Comparison of ENCODE assay signal across 26 cellular contexts in the genomic region with DNA sequence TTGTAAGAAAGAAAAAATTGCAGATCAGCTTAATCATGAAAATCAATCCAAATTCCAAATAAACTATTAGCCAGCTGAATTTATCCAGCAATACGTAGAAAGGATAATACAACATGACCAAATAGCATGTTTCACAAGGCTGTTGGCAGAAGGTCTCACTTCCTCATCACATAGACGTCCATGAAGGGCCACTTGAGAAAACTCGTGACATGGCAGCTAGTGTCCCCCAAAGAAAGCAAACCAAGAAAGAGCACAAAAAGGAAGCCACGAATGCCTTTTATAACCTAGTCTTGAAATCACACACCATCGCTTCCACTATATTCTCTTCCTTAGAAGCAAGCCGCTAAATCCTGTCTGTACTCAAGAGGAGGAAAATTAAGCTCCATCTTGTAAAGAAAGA.
DNase-seq lines count a peak whose midpoint lies in the region; ATAC-seq, FAIRE-seq and TF ChIP-seq lines count a peak whose summit lies in the region.
"Had no signal": no experiment of that assay in that cellular context is flagged by ENCODE, and none has a peak within 500 bp of the region (broad histone marks: within the 10 kb centered on the region; RNA-seq: fewer than 3 reads in every experiment).

No MANE protein-coding gene starts in this region.

- H3K27me3 ChIP-seq in K562 (ENCODE audit: control insufficient read depth in 2 of 2, insufficient read depth in 2 of 2, low read length in 2 of 2) (no peaks in the 10 kb centered on the region), thyroid gland (no peaks in the 10 kb centered on the region), Caco-2 (replicated peaks; ENCODE audit: control insufficient read depth, insufficient read depth, low read length) (no peaks in the 10 kb centered on the region), Karpas-422 (ENCODE audit: low read length) (no peaks in the 10 kb centered on the region)
- H3K27me3 ChIP-seq: adrenal gland; BLaER1 treated with 17β-estradiol and CSF1 and Interleukin-3, amounts not matched to agents 10 nM and 100 nM; vagina had no signal

- H3K9ac ChIP-seq in K562 (ENCODE audit: insufficient read depth in 1 of 2, low read depth in 2 of 2, low read length in 2 of 2) (no peak overlapping the region), Karpas-422 (ENCODE audit: low read length) (no peak overlapping the region)
- H3K9ac ChIP-seq: BLaER1 treated with 17β-estradiol and CSF1 and Interleukin-3, amounts not matched to agents 10 nM and 100 nM had no signal

- no peak overlapping the region for H3K4me2 ChIP-seq in K562 (ENCODE audit: insufficient read depth, low read length)
- no peak overlapping the region for H3K4me2 ChIP-seq in Karpas-422 (ENCODE audit: low read depth, low read length, poor library complexity, severe bottlenecking)
- H3K4me2 ChIP-seq: BLaER1 treated with 17β-estradiol and CSF1 and Interleukin-3, amounts not matched to agents 10 nM and 100 nM had no signal

- no peak overlapping the region for H2AFZ ChIP-seq in K562 (ENCODE audit: low read depth, low read length)
- no peak overlapping the region for H2AFZ ChIP-seq in Karpas-422 (ENCODE audit: low read length)

- ATAC-seq in K562 = no peak
- ATAC-seq: activated CD8-positive, alpha-beta T cell treated with anti-CD3 and anti-CD28 coated beads for 36 hours; Right ventricle myocardium inferior had no signal

- no peak for TF ChIP-seq RAD21 in K562 (CRISPR knock-in tag; conservative IDR thresholded peaks at IDR 0.05 in 1 of 2, IDR thresholded peaks at IDR 0.05 in 1 of 2)

- H3K4me3 ChIP-seq in K562 = no peak overlapping the region
- no peak overlapping the region for H3K4me3 ChIP-seq in thyroid gland (replicated peaks in 1 of 3)
- H3K4me3 ChIP-seq in Caco-2 (ENCODE audit: low read depth, low read length) = no peak overlapping the region
- no peak overlapping the region for H3K4me3 ChIP-seq in Karpas-422 (ENCODE audit: low read length)
- H3K4me3 ChIP-seq: adrenal gland; BLaER1 treated with 17β-estradiol and CSF1 and Interleukin-3, amounts not matched to agents 10 nM and 100 nM; thoracic aorta; vagina had no signal

- BruUV-seq in K562 (replicated peaks; lab: Mats Ljungman, UMichigan) = no TSS peak
- BruUV-seq in Caco-2 (replicated peaks; lab: Mats Ljungman, UMichigan) = no TSS peak

- TF ChIP-seq CTCF in K562 (IDR thresholded peaks at IDR 0.05 in 2 of 3, conservative IDR thresholded peaks at IDR 0.05 in 1 of 3; ENCODE audit: insufficient read depth in 2 of 3, low read depth in 1 of 3, low read length in 3 of 3) (no peak), thyroid gland (IDR thresholded peaks at IDR 0.05) (no peak), Caco-2 (IDR thresholded peaks at IDR 0.05; ENCODE audit: insufficient read depth in 1 of 2, low read depth in 1 of 2, low read length in 1 of 2, severe bottlenecking in 1 of 2, unreplicated experiment in 1 of 2) (no peak)

- H3K4me1 Mint-ChIP-seq in activated CD4-positive, alpha-beta T cell treated with anti-CD3 and anti-CD28 coated beads, Interleukin-2, amount 10 ng/mL, durations not matched to agents 7 days and 5 days = no peaks in the 10 kb centered on the region
- no peaks in the 10 kb centered on the region for H3K4me1 Mint-ChIP-seq in Caco-2 (ENCODE audit: low read depth, unreplicated experiment)
- H3K4me1 Mint-ChIP-seq: activated naive CD4-positive, alpha-beta T cell treated with anti-CD3 and anti-CD28 coated beads, Interleukin-2, amount 10 ng/mL, durations not matched to agents 7 days and 5 days had no signal

- 2% methylated on average over 6 of the region's 6 CpGs for WGBS in K562 (ENCODE audit: insufficient coverage, low coverage, missing lambda C conversion rate)
- WGBS in thyroid gland, 2 donors = 50 to 53% methylated on average over 6 of the region's 6 CpGs

- no peaks in the 10 kb centered on the region for H3K9me3 ChIP-seq in K562 (replicated peaks; ENCODE audit: control insufficient read depth, insufficient read depth, low read depth, low read length)
- H3K9me3 ChIP-seq in thyroid gland = no peaks in the 10 kb centered on the region
- H3K9me3 ChIP-seq in Caco-2 = no peaks in the 10 kb centered on the region; the same call in 1 of the 2 replicates
- no peaks in the 10 kb centered on the region for H3K9me3 ChIP-seq in Karpas-422 (ENCODE audit: low read length)
- H3K9me3 ChIP-seq: adrenal gland, thoracic aorta, vagina had no signal

- H4K20me1 ChIP-seq in K562 (replicated peaks; ENCODE audit: control insufficient read depth, insufficient read depth, low read length) (no peaks in the 10 kb centered on the region), Karpas-422 (ENCODE audit: insufficient read depth, low read depth, low read length) (no peaks in the 10 kb centered on the region)
- H4K20me1 ChIP-seq: BLaER1 treated with 17β-estradiol and CSF1 and Interleukin-3, amounts not matched to agents 10 nM and 100 nM had no signal

- H3K4me1 ChIP-seq in K562 (replicated peaks in 1 of 2; ENCODE audit: control insufficient read depth in 2 of 2, insufficient read depth in 2 of 2, low read length in 2 of 2) (no peaks in the 10 kb centered on the region), thyroid gland (no peaks in the 10 kb centered on the region), Caco-2 (no peaks in the 10 kb centered on the region), Karpas-422 (ENCODE audit: low read length) (no peaks in the 10 kb centered on the region)
- H3K4me1 ChIP-seq: adrenal gland; BLaER1 treated with 17β-estradiol and CSF1 and Interleukin-3, amounts not matched to agents 10 nM and 100 nM; vagina had no signal

- FAIRE-seq in GM12892 (lab: Jason Lieb, UNC) (peak; percentile 21), K562 (lab: Jason Lieb, UNC) (no peak)

- H3K27ac ChIP-seq in K562 (ENCODE audit: extremely low read depth, low read depth, low read length) (no peak overlapping the region), thyroid gland (no peak overlapping the region), Karpas-422 (ENCODE audit: low read length) (no peak overlapping the region)
- H3K27ac ChIP-seq: adrenal gland; BLaER1 treated with 17β-estradiol and CSF1 and Interleukin-3, amounts not matched to agents 10 nM and 100 nM; thoracic aorta; vagina had no signal

- H3K27me3 Mint-ChIP-seq in activated CD4-positive, alpha-beta T cell treated with anti-CD3 and anti-CD28 coated beads, Interleukin-2, amount 10 ng/mL, durations not matched to agents 7 days and 5 days = peaks cover 8% of the 10 kb centered on the region
- H3K27me3 Mint-ChIP-seq in Caco-2 (ENCODE audit: insufficient read depth, unreplicated experiment) = peaks cover 19% of the 10 kb centered on the region
- H3K27me3 Mint-ChIP-seq: activated naive CD4-positive, alpha-beta T cell treated with anti-CD3 and anti-CD28 coated beads, Interleukin-2, amount 10 ng/mL, durations not matched to agents 7 days and 5 days had no signal

- no peak overlapping the region for H3K27ac Mint-ChIP-seq in activated CD4-positive, alpha-beta T cell treated with anti-CD3 and anti-CD28 coated beads, Interleukin-2, amount 10 ng/mL, durations not matched to agents 7 days and 5 days
- no peak overlapping the region for H3K27ac Mint-ChIP-seq in Caco-2 (ENCODE audit: unreplicated experiment)
- H3K27ac Mint-ChIP-seq: activated CD8-positive, alpha-beta T cell treated with anti-CD3 and anti-CD28 coated beads for 36 hours; activated naive CD4-positive, alpha-beta T cell treated with anti-CD3 and anti-CD28 coated beads, Interleukin-2, amount 10 ng/mL, durations not matched to agents 7 days and 5 days; activated T-helper 1 cell treated with anti-CD3 and anti-CD28 coated beads, Interleukin-12 subunit alpha, Interleukin-12 subunit beta, Interleukin-2, Interleukin-4 antibody, amounts not matched to agents 30 ng/mL and 10 ng/mL and 1 ng/mL, durations not matched to agents 14 hours and 24 hours and 36 hours; dendritic cell treated with granulocyte-macrophage colony-stimulating factor and Interleukin-4, amounts not matched to agents 40 ng/mL and 50 ng/mL, for 4 days; stimulated activated naive CD8-positive, alpha-beta T cell treated with anti-CD3 and anti-CD28 coated beads, Interleukin-15, Interleukin-2, amounts not matched to agents 100 ng/mL and 50 ng/mL, for 24 hours had no signal

- H3K36me3 ChIP-seq in K562 (ENCODE audit: control insufficient read depth, insufficient read depth, low read length) (no peaks in the 10 kb centered on the region), thyroid gland (no peaks in the 10 kb centered on the region), Caco-2 (ENCODE audit: control insufficient read depth, insufficient read depth, low read length) (no peaks in the 10 kb centered on the region), Karpas-422 (ENCODE audit: insufficient read depth, low read length) (no peaks in the 10 kb centered on the region)
- H3K36me3 ChIP-seq: adrenal gland; BLaER1 treated with 17β-estradiol and CSF1 and Interleukin-3, amounts not matched to agents 10 nM and 100 nM; thoracic aorta; vagina had no signal

- no peaks in the 10 kb centered on the region for H3K9me3 Mint-ChIP-seq in activated CD4-positive, alpha-beta T cell treated with anti-CD3 and anti-CD28 coated beads, Interleukin-2, amount 10 ng/mL, durations not matched to agents 7 days and 5 days
- no peaks in the 10 kb centered on the region for H3K9me3 Mint-ChIP-seq in Caco-2 (ENCODE audit: unreplicated experiment)
- H3K9me3 Mint-ChIP-seq: activated CD8-positive, alpha-beta T cell treated with anti-CD3 and anti-CD28 coated beads for 36 hours; activated naive CD4-positive, alpha-beta T cell treated with anti-CD3 and anti-CD28 coated beads, Interleukin-2, amount 10 ng/mL, durations not matched to agents 7 days and 5 days; activated T-helper 1 cell treated with anti-CD3 and anti-CD28 coated beads, Interleukin-12 subunit alpha, Interleukin-12 subunit beta, Interleukin-2, Interleukin-4 antibody, amounts not matched to agents 30 ng/mL and 10 ng/mL and 1 ng/mL, durations not matched to agents 14 hours and 24 hours and 36 hours; dendritic cell treated with granulocyte-macrophage colony-stimulating factor and Interleukin-4, amounts not matched to agents 40 ng/mL and 50 ng/mL, for 4 days; stimulated activated naive CD8-positive, alpha-beta T cell treated with anti-CD3 and anti-CD28 coated beads, Interleukin-15, Interleukin-2, amounts not matched to agents 100 ng/mL and 50 ng/mL, for 24 hours had no signal

- POLR2A ChIA-PET in K562 (lab: Yijun Ruan, JAX) (interaction anchor here (0.6 to 1.0 kb wide), 2 partner anchors 11 to 169 kb away, joined by 3 to 6 read pairs; no protein-coding TSS in a partner anchor), Caco-2 (lab: Charles Lee) (no interaction called here)
- POLR2A ChIA-PET in activated CD4-positive, alpha-beta T cell treated with anti-CD3 and anti-CD28 coated beads, Interleukin-2, amount 10 ng/mL, durations not matched to agents 7 days and 5 days (lab: Charles Lee) = no interaction called here

- TF ChIP-seq EP300 in K562 (IDR thresholded peaks at IDR 0.05; ENCODE audit: low read length) = no peak

- H3K79me2 ChIP-seq in K562 (ENCODE audit: control insufficient read depth, insufficient read depth, low read length) (no peaks in the 10 kb centered on the region), Karpas-422 (ENCODE audit: low read length) (no peaks in the 10 kb centered on the region)

- TF ChIP-seq POLR2A in GM12892 (IDR thresholded peaks at IDR 0.05; ENCODE audit: low read depth, low read length) (no peak), K562 (conservative IDR thresholded peaks at IDR 0.05) (no peak), thyroid gland (IDR thresholded peaks at IDR 0.05) (no peak)

- no peaks in the 10 kb centered on the region for H3K36me3 Mint-ChIP-seq in activated CD4-positive, alpha-beta T cell treated with anti-CD3 and anti-CD28 coated beads, Interleukin-2, amount 10 ng/mL, durations not matched to agents 7 days and 5 days (ENCODE audit: low read depth)
- no peaks in the 10 kb centered on the region for H3K36me3 Mint-ChIP-seq in Caco-2 (ENCODE audit: insufficient read depth, unreplicated experiment)
- H3K36me3 Mint-ChIP-seq: activated naive CD4-positive, alpha-beta T cell treated with anti-CD3 and anti-CD28 coated beads, Interleukin-2, amount 10 ng/mL, durations not matched to agents 7 days and 5 days had no signal

- intact Hi-C loops in K562 (cut with micrococcal nuclease) (no loop called here), thyroid gland (cut with DNase I) (no loop called here), Caco-2 (cut with micrococcal nuclease; ENCODE audit: unreplicated experiment) (no loop called here)

- H3K9me1 ChIP-seq in K562 (ENCODE audit: control insufficient read depth, insufficient read depth, low read length) = no peaks in the 10 kb centered on the region

- no peak overlapping the region for H3K4me3 Mint-ChIP-seq in activated CD4-positive, alpha-beta T cell treated with anti-CD3 and anti-CD28 coated beads, Interleukin-2, amount 10 ng/mL, durations not matched to agents 7 days and 5 days
- no peak overlapping the region for H3K4me3 Mint-ChIP-seq in Caco-2 (ENCODE audit: unreplicated experiment)
- H3K4me3 Mint-ChIP-seq: activated CD8-positive, alpha-beta T cell treated with anti-CD3 and anti-CD28 coated beads for 36 hours; activated naive CD4-positive, alpha-beta T cell treated with anti-CD3 and anti-CD28 coated beads, Interleukin-2, amount 10 ng/mL, durations not matched to agents 7 days and 5 days; activated T-helper 1 cell treated with anti-CD3 and anti-CD28 coated beads, Interleukin-12 subunit alpha, Interleukin-12 subunit beta, Interleukin-2, Interleukin-4 antibody, amounts not matched to agents 30 ng/mL and 10 ng/mL and 1 ng/mL, durations not matched to agents 14 hours and 24 hours and 36 hours; dendritic cell treated with granulocyte-macrophage colony-stimulating factor and Interleukin-4, amounts not matched to agents 40 ng/mL and 50 ng/mL, for 4 days; stimulated activated naive CD8-positive, alpha-beta T cell treated with anti-CD3 and anti-CD28 coated beads, Interleukin-15, Interleukin-2, amounts not matched to agents 100 ng/mL and 50 ng/mL, for 24 hours had no signal

- DNase-seq in GM12892 (ENCODE audit: insufficient read length) (no peak), MV-4-11 (lab: John Stamatoyannopoulos, UW) (peak; percentile 87), K562 (ENCODE audit: extremely low read depth in 1 of 4, low spot score in 3 of 4) (no peak), thyroid gland (peak; percentile 9 to 16), Caco-2 (no peak), Karpas-422 (no peak)
- no peak for DNase-seq in activated CD4-positive, alpha-beta T cell treated with anti-CD3 and anti-CD28 coated beads, Interleukin-2, amount 10 ng/mL, durations not matched to agents 7 days and 5 days
- DNase-seq: activated CD4-positive, CD25-positive, alpha-beta regulatory T cell treated with anti-CD3 and anti-CD28 coated beads, Interleukin-2, amount 50 U/mL, for 72 hours; activated CD8-positive, alpha-beta memory T cell treated with anti-CD3 and anti-CD28 coated beads, Interleukin-2, amount 50 U/mL, for 48 hours; activated CD8-positive, alpha-beta T cell treated with anti-CD3 and anti-CD28 coated beads for 36 hours; activated naive CD4-positive, alpha-beta T cell treated with anti-CD3 and anti-CD28 coated beads, Interleukin-2, amount 10 ng/mL, durations not matched to agents 7 days and 5 days; central memory CD4-positive, alpha-beta T cell; DND-41; erythroblast; mesenchymal stem cell; NCI-H1694 treated with DMSO at 0.1 percent for 48 hours; retina; small intestine had no signal

- H3K9me2 ChIP-seq in Karpas-422 (replicated peaks; ENCODE audit: insufficient read depth, low read length) = no peaks in the 10 kb centered on the region

- CTCF ChIA-PET in K562 (lab: Yijun Ruan, JAX; ENCODE audit: low intra/inter-chr PET ratio) (no interaction called here), Caco-2 (lab: Charles Lee) (no interaction called here)
- CTCF ChIA-PET in activated CD4-positive, alpha-beta T cell treated with anti-CD3 and anti-CD28 coated beads, Interleukin-2, amount 10 ng/mL, durations not matched to agents 7 days and 5 days (lab: Charles Lee) = no interaction called here

- in situ Hi-C loops in K562 (cut with MboI) = no loop called here

Comparison
In these comparisons a context has a peak if more than half of its experiments do, and no peak if none do; other contexts are left out.
1. DNase-seq: peak in MV-4-11 (single experiment) and thyroid gland (2 of 2); none in GM12892 (single experiment), K562 (0 of 4), activated CD4-positive, alpha-beta T cell treated with anti-CD3 and anti-CD28 coated beads, Interleukin-2, amount 10 ng/mL, durations not matched to agents 7 days and 5 days (single experiment), Caco-2 (0 of 2) and Karpas-422 (single experiment).